ENCODE assay signal across 8 cellular contexts in genomic region chr5:83564069-83564749, GRCh38.
DNase-seq lines count a peak whose midpoint lies in the region; ATAC-seq and TF ChIP-seq lines count a peak whose summit lies in the region.

No MANE protein-coding gene starts in this region.

- H3K4me3 ChIP-seq in AG09309 (ENCODE audit: control insufficient read depth, low read depth, low read length) (no peak overlapping the region), fibroblast of mammary gland (ENCODE audit: control insufficient read depth, low read depth, low read length) (no peak overlapping the region), prostate gland (no peak overlapping the region)

- 14% methylated on average over 5 of the region's 5 CpGs for WGBS in prostate gland

- H3K9me3 ChIP-seq in prostate gland: no peaks in the 10 kb centered on the region

- TF ChIP-seq RAD21 in Ishikawa (IDR thresholded peaks at IDR 0.05; ENCODE audit: low read depth): peak; percentile 64

- peak; percentile 68 for ATAC-seq in GM18519 (IDR thresholded peaks at IDR 0.05; ENCODE audit: low FRiP score, unreplicated experiment)

- no peaks in the 10 kb centered on the region for H3K4me1 ChIP-seq in prostate gland (replicated peaks)

- TF ChIP-seq POLR2A in prostate gland (IDR thresholded peaks at IDR 0.05): no peak

- H3K36me3 ChIP-seq in prostate gland: no peaks in the 10 kb centered on the region

- H3K27ac ChIP-seq in prostate gland: no peak overlapping the region

- TF ChIP-seq CTCF in AG09309 (IDR thresholded peaks at IDR 0.05; ENCODE audit: control insufficient read depth, insufficient read depth, low read depth, low read length, missing control alignments): peak; percentile 7
- TF ChIP-seq CTCF in fibroblast of mammary gland (conservative IDR thresholded peaks at IDR 0.05; ENCODE audit: control insufficient read depth, insufficient read depth, low read depth, low read length): peak; percentile 55
- TF ChIP-seq CTCF in prostate gland (IDR thresholded peaks at IDR 0.05): peak; percentile 42 to 88 (median 74)

- TF ChIP-seq EP300 in Ishikawa (IDR thresholded peaks at IDR 0.05; ENCODE audit: borderline replicate concordance): no peak

- DNase-seq in AG09309 (ENCODE audit: low read depth) (no peak), SHP77 treated with DMSO at 0.1 percent for 48 hours (lab: John Stamatoyannopoulos, UW) (peak; percentile 37), fibroblast of mammary gland (ENCODE audit: low read depth) (peak; percentile 67), prostate gland (ENCODE audit: low spot score) (no peak), head of caudate nucleus (no peak), cortex of kidney (lab: John Stamatoyannopoulos, UW) (no peak)

- no peaks in the 10 kb centered on the region for H3K27me3 ChIP-seq in prostate gland (replicated peaks; ENCODE audit: insufficient read depth)

- intact Hi-C loops in prostate gland (cut with DNase I): loop anchor here (5.0 kb wide), 2 partner anchors 922 to 1207 kb away; no protein-coding TSS in a partner anchor
- intact Hi-C loops in head of caudate nucleus (cut with DNase I): loop anchor here (5.0 kb wide), 2 partner anchors 92 to 922 kb away; partner anchors contain the start of gene VCAN

TF ChIP-seq in Ishikawa, 13 proteins besides CTCF, POLR2A, EP300 and RAD21:
- TF ChIP-seq REST (IDR thresholded peaks at IDR 0.05; ENCODE audit: low read depth) (no peak), TCF12 (IDR thresholded peaks at IDR 0.05; ENCODE audit: low read depth) (no peak)

Comparison
In these comparisons a context has a peak if more than half of its experiments do, and no peak if none do; other contexts are left out.
1. DNase-seq: peak in SHP77 treated with DMSO at 0.1 percent for 48 hours (single experiment) and fibroblast of mammary gland (single experiment); none in AG09309 (single experiment), prostate gland (single experiment), head of caudate nucleus (0 of 42) and cortex of kidney (single experiment).
2. CTCF ChIP-seq: peak in every context shown above with its lines; median percentile 74 in prostate gland; 55 in fibroblast of mammary gland; 7 in AG09309.